Comparison of ENCODE assay signal across 15 cellular contexts in the genomic region with DNA sequence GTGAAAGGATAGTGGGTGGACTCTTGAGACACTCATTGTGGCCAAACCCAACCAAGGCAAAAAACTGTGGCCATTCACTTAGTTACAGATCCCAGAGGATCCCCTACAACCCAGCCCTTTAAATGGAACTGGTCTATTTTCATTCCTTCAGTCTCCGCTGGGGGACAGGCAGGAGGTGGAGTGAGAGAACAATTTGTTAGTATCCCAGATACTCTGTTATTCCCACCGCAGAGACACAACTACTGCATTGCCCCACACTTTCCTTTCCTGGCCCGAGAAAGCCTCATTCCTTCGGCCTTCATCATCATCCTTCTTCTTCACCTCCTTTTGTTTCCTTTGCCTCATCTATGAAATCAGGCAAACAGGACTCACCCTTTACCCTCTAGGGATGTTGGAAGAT.
"Had no signal": no experiment of that assay in that cellular context is flagged by ENCODE, and none has a peak within 500 bp of the region (broad histone marks: within the 10 kb centered on the region; RNA-seq: fewer than 3 reads in every experiment).

No MANE protein-coding gene starts in this region.

- H3K4me3 Mint-ChIP-seq: immature natural killer cell, T-cell had no signal

- H3K27ac Mint-ChIP-seq: immature natural killer cell, T-cell had no signal

- H3K4me1 Mint-ChIP-seq: immature natural killer cell, T-cell had no signal

- ATAC-seq: esophagus mucosa, left cardiac atrium, lower lobe of right lung, T-cell had no signal

- H3K36me3 Mint-ChIP-seq: immature natural killer cell, T-cell had no signal

- DNase-seq: activated CD4-positive, CD25-positive, alpha-beta regulatory T cell treated with anti-CD3 and anti-CD28 coated beads, Interleukin-2, amount 50 U/mL, for 72 hours; activated naive CD4-positive, alpha-beta T cell treated with Interleukin-2 at 50 U/mL for 16 hours; anterior cingulate cortex; glutamatergic neuron; hypothalamus; immature natural killer cell; left cardiac atrium; lower lobe of right lung; midbrain; stimulated activated CD4-positive, alpha-beta T cell treated with anti-CD3 and anti-CD28 coated beads, Interleukin-1b, Interleukin-23, amount 100 ng/mL, for 48 hours; T-cell; T1000; tibial artery; uterus had no signal
